In genomic region chr5:8097146-8097545, GRCh38 we compare ENCODE assay signal across 23 cellular contexts.
A peak's percentile ranks its signal among the peaks of the same experiment; 100 is the strongest.
DNase-seq lines count a peak whose midpoint lies in the region; ATAC-seq and FAIRE-seq lines count a peak whose summit lies in the region.
"Had no signal": no experiment of that assay in that cellular context is flagged by ENCODE, and none has a peak within 500 bp of the region (broad histone marks: within the 10 kb centered on the region; RNA-seq: fewer than 3 reads in every experiment).

No MANE protein-coding gene starts in this region.

- DNase-seq in HTR-8/SVneo (ENCODE audit: insufficient read length, low spot score) (no peak), cerebellum (ENCODE audit: low spot score) (peak; percentile 67)
- DNase-seq: 8988T; ACHN; BE2C; CD4-positive, alpha-beta memory T cell; CD4-positive, CD25-positive, alpha-beta regulatory T cell; CD8-positive, alpha-beta memory T cell; COR-L47; DMS 273 treated with DMSO at 0.1 percent for 48 hours; DMS153; DMS53; DMS79; DND-41; EL; GF-D8 had no signal

- FAIRE-seq in HTR-8/SVneo (lab: Jason Lieb, UNC) = peak; percentile 82
- FAIRE-seq: A204.1, G401.6, GM12891, GM19239 had no signal

- no peak for ATAC-seq in HG03354 (IDR thresholded peaks at IDR 0.05; ENCODE audit: poor library complexity, severe bottlenecking, unreplicated experiment)
- ATAC-seq in HG03378 (IDR thresholded peaks at IDR 0.05; ENCODE audit: unreplicated experiment) = no peak
- no peak for ATAC-seq in GM21825 (IDR thresholded peaks at IDR 0.05; ENCODE audit: unreplicated experiment)
